20 cellular contexts compared by ENCODE assay signal in the genomic region with DNA sequence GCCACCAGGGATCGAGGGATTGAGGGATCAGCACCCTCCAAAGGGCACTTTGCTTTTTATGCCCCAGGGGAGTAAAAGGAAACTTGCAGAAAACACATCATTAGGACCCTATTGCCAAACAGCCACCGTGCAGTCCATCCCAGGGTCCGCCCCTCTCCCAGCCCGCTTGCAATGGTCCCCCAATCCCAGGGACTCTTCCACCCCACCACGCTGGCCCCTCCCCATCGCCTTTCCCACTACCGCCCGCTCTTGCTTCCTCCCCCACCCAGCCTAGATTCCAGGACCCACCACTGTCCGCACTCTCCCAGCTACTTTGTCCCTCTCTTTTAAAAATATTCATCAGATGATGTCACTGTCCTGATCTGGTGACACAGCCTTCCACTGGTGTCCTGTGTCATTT.
DNase-seq lines count a peak whose midpoint lies in the region; ATAC-seq and TF ChIP-seq lines count a peak whose summit lies in the region.
"Had no signal": no experiment of that assay in that cellular context is flagged by ENCODE, and none has a peak within 500 bp of the region (broad histone marks: within the 10 kb centered on the region; RNA-seq: fewer than 3 reads in every experiment).

No MANE protein-coding gene starts in this region.

- H2AFZ ChIP-seq in SK-N-SH (ENCODE audit: low read depth): no peak overlapping the region
- H2AFZ ChIP-seq: GM23248 had no signal

- ATAC-seq in SK-N-SH treated with all-trans-retinoic acid at 6 μM for 48 hours: no peak
- ATAC-seq in GM21786 (IDR thresholded peaks at IDR 0.05; ENCODE audit: unreplicated experiment): no peak
- no peak for ATAC-seq in left ventricle myocardium superior
- ATAC-seq: CD8-positive, alpha-beta T cell; HepG2 had no signal

- H3F3A ChIP-seq in SK-N-SH (replicated peaks; ENCODE audit: insufficient read depth): no peaks in the 10 kb centered on the region

- H3K4me3 Mint-ChIP-seq in endodermal cell: peak overlapping the region; percentile 17
- H3K4me3 Mint-ChIP-seq in activated naive CD4-positive, alpha-beta T cell treated with anti-CD3 and anti-CD28 coated beads for 36 hours: no peak overlapping the region
- H3K4me3 Mint-ChIP-seq: CD8-positive, alpha-beta T cell; HFFc6 had no signal

- H3K9me3 ChIP-seq in SK-N-SH: no peaks in the 10 kb centered on the region
- H3K9me3 ChIP-seq in endodermal cell (ENCODE audit: control insufficient read depth, low read length): no peaks in the 10 kb centered on the region
- H3K9me3 ChIP-seq: BE2C had no signal

- no peak for TF ChIP-seq RAD21 in SK-N-SH (IDR thresholded peaks at IDR 0.05; ENCODE audit: low read length)

- H3K4me1 ChIP-seq in SK-N-SH (ENCODE audit: control insufficient read depth in 1 of 2, insufficient read depth in 2 of 2, low read depth in 1 of 2, low read length in 1 of 2) (no peaks in the 10 kb centered on the region; a peak in 1 of 4 replicates), endodermal cell (ENCODE audit: control insufficient read depth, insufficient read depth, low read length) (no peaks in the 10 kb centered on the region)
- H3K4me1 ChIP-seq: BE2C had no signal

- no peak overlapping the region for H3K27ac Mint-ChIP-seq in endodermal cell
- H3K27ac Mint-ChIP-seq in activated naive CD4-positive, alpha-beta T cell treated with anti-CD3 and anti-CD28 coated beads for 36 hours: no peak overlapping the region
- H3K27ac Mint-ChIP-seq: CD8-positive, alpha-beta T cell; HFFc6 had no signal

- no peaks in the 10 kb centered on the region for H4K20me1 ChIP-seq in SK-N-SH (ENCODE audit: insufficient read depth)

- peaks cover 1% of the 10 kb centered on the region for H3K27me3 Mint-ChIP-seq in endodermal cell (ENCODE audit: insufficient read depth)
- peaks cover 59% of the 10 kb centered on the region for H3K27me3 Mint-ChIP-seq in activated naive CD4-positive, alpha-beta T cell treated with anti-CD3 and anti-CD28 coated beads for 36 hours (ENCODE audit: low read depth)

- no peaks in the 10 kb centered on the region for H3K36me3 Mint-ChIP-seq in endodermal cell (ENCODE audit: low read depth)
- no peaks in the 10 kb centered on the region for H3K36me3 Mint-ChIP-seq in activated naive CD4-positive, alpha-beta T cell treated with anti-CD3 and anti-CD28 coated beads for 36 hours (ENCODE audit: low read depth)
- H3K36me3 Mint-ChIP-seq: CD8-positive, alpha-beta T cell had no signal

- no peak overlapping the region for H3K4me2 ChIP-seq in SK-N-SH
- H3K4me2 ChIP-seq: KMS-11 had no signal

- H3K79me2 ChIP-seq in SK-N-SH (ENCODE audit: insufficient read depth): no peaks in the 10 kb centered on the region

- H3K36me3 ChIP-seq in SK-N-SH (replicated peaks in 1 of 2; ENCODE audit: control insufficient read depth in 1 of 2, insufficient read depth in 2 of 2, low read length in 1 of 2) (no peaks in the 10 kb centered on the region), endodermal cell (ENCODE audit: control insufficient read depth, insufficient read depth, low read length) (no peaks in the 10 kb centered on the region)
- H3K36me3 ChIP-seq: BE2C had no signal

- H3K4me1 Mint-ChIP-seq in endodermal cell: peaks cover 15% of the 10 kb centered on the region
- H3K4me1 Mint-ChIP-seq in activated naive CD4-positive, alpha-beta T cell treated with anti-CD3 and anti-CD28 coated beads for 36 hours (ENCODE audit: low read depth): no peaks in the 10 kb centered on the region

- WGBS in SK-N-SH (ENCODE audit: low lambda C conversion rate): 16% methylated on average over 9 of the region's 9 CpGs
- WGBS in endodermal cell (ENCODE audit: insufficient coverage in 1 of 2, insufficient read length in 1 of 2), 2 experiments: 33 to 41% methylated on average over 5 to 9 of the region's 9 CpGs

- H3K27me3 ChIP-seq in SK-N-SH (ENCODE audit: insufficient read depth): no peaks in the 10 kb centered on the region
- H3K27me3 ChIP-seq in endodermal cell (ENCODE audit: control insufficient read depth, insufficient read depth, low read length, poor library complexity, severe bottlenecking): no peaks in the 10 kb centered on the region

- peak; percentile 72 for DNase-seq in SK-N-SH
- DNase-seq in endodermal cell: peak; percentile 92
- DNase-seq in islet precursor cell: peak; percentile 88
- DNase-seq in activated naive CD4-positive, alpha-beta T cell treated with anti-CD3 and anti-CD28 coated beads for 36 hours: no peak
- DNase-seq in left ventricle myocardium superior: no peak
- no peak for DNase-seq in SHP77 treated with DMSO at 0.1 percent for 48 hours (lab: John Stamatoyannopoulos, UW)
- DNase-seq: BE2C; CD8-positive, alpha-beta T cell; DMS79; GM23248; HFFc6; NCI-H1048; NCI-H2081 treated with DMSO at 0.1 percent for 48 hours; NCI-H510A; SHP77 had no signal

- CTCF ChIA-PET in SK-N-SH (lab: Yijun Ruan, JAX): interaction anchor here (0.9 kb wide), 1 partner anchor 203 kb away, joined by 3 read pairs; no protein-coding TSS in a partner anchor
- CTCF ChIA-PET in activated naive CD4-positive, alpha-beta T cell treated with anti-CD3 and anti-CD28 coated beads for 36 hours (lab: Charles Lee): no interaction called here

- no peak for TF ChIP-seq EP300 in SK-N-SH (IDR thresholded peaks at IDR 0.05; ENCODE audit: borderline replicate concordance in 1 of 2, low read depth in 1 of 2, low read length in 1 of 2)

- H3K9ac ChIP-seq in SK-N-SH (no peak overlapping the region), endodermal cell (ENCODE audit: extremely low read depth, low read length, poor library complexity, severe bottlenecking) (no peak overlapping the region)
- H3K9ac ChIP-seq: GM23248, KMS-11 had no signal

- no peaks in the 10 kb centered on the region for H3K9me3 Mint-ChIP-seq in endodermal cell
- H3K9me3 Mint-ChIP-seq in activated naive CD4-positive, alpha-beta T cell treated with anti-CD3 and anti-CD28 coated beads for 36 hours: no peaks in the 10 kb centered on the region
- H3K9me3 Mint-ChIP-seq: CD8-positive, alpha-beta T cell had no signal

- H3K9me2 ChIP-seq in SK-N-SH: no peaks in the 10 kb centered on the region

- H3K4me3 ChIP-seq in SK-N-SH (ENCODE audit: low read depth in 2 of 2, low read length in 1 of 2): no peak overlapping the region
- H3K4me3 ChIP-seq in endodermal cell (ENCODE audit: low read length): no peak overlapping the region
- H3K4me3 ChIP-seq: GM23248 had no signal

- H3K27ac ChIP-seq in SK-N-SH (ENCODE audit: low read depth in 2 of 2, low read length in 1 of 2) (no peak overlapping the region), endodermal cell (ENCODE audit: low read depth, low read length) (no peak overlapping the region)
- H3K27ac ChIP-seq: 22Rv1, GM23248, KMS-11 had no signal

- intact Hi-C loops in activated naive CD4-positive, alpha-beta T cell treated with anti-CD3 and anti-CD28 coated beads for 36 hours (cut with micrococcal nuclease): no loop called here
- intact Hi-C loops in left ventricle myocardium superior (cut with micrococcal nuclease): no loop called here

- POLR2A ChIA-PET in SK-N-SH (lab: Yijun Ruan, JAX): no interaction called here

- no peak for TF ChIP-seq CTCF in SK-N-SH (IDR thresholded peaks at IDR 0.05)
- TF ChIP-seq CTCF in endodermal cell (conservative IDR thresholded peaks at IDR 0.05): no peak

TF ChIP-seq in SK-N-SH, 30 proteins besides CTCF, POLR2A, EP300 and RAD21 (continues in another document):
- TF ChIP-seq RXRA (IDR thresholded peaks at IDR 0.05; ENCODE audit: borderline replicate concordance, low read depth): no peak
- TF ChIP-seq RCOR1 (IDR thresholded peaks at IDR 0.05; ENCODE audit: low read length): no peak
- TF ChIP-seq, protein P1, sequence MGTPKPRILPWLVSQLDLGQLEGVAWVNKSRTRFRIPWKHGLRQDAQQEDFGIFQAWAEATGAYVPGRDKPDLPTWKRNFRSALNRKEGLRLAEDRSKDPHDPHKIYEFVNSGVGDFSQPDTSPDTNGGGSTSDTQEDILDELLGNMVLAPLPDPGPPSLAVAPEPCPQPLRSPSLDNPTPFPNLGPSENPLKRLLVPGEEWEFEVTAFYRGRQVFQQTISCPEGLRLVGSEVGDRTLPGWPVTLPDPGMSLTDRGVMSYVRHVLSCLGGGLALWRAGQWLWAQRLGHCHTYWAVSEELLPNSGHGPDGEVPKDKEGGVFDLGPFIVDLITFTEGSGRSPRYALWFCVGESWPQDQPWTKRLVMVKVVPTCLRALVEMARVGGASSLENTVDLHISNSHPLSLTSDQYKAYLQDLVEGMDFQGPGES (IDR thresholded peaks at IDR 0.05; ENCODE audit: low read depth, low read length): no peak
- TF ChIP-seq SIN3A (IDR thresholded peaks at IDR 0.05; ENCODE audit: borderline replicate concordance, low read depth, low read length): no peak
- TF ChIP-seq TCF12 (IDR thresholded peaks at IDR 0.05): no peak
- TF ChIP-seq NRF1 (IDR thresholded peaks at IDR 0.05; ENCODE audit: low read depth, low read length): no peak
- no peak for TF ChIP-seq GABPA (IDR thresholded peaks at IDR 0.05; ENCODE audit: low read depth)

TF ChIP-seq in SK-N-SH treated with all-trans-retinoic acid at 6 μM for 48 hours, 23 proteins besides CTCF, POLR2A, EP300 and RAD21:
- TF ChIP-seq GLIS3 (CRISPR knock-in tag; IDR thresholded peaks at IDR 0.05): no peak

Comparison
In these comparisons a context has a peak if more than half of its experiments do, and no peak if none do; other contexts are left out.
1. DNase-seq: peak in SK-N-SH (single experiment), endodermal cell (single experiment) and islet precursor cell (single experiment); none in activated naive CD4-positive, alpha-beta T cell treated with anti-CD3 and anti-CD28 coated beads for 36 hours (single experiment), left ventricle myocardium superior (single experiment) and SHP77 treated with DMSO at 0.1 percent for 48 hours (single experiment).